ENCODE assay signal across 16 cellular contexts in genomic region chr3:158847885-158848284, GRCh38. TPM values are rescaled to one million over a fixed set of nuclear protein-coding genes. Genes with fewer than 3 reads are reported as not detected.
A peak's percentile ranks its signal among the peaks of the same experiment; 100 is the strongest.
DNase-seq lines count a peak whose midpoint lies in the region; ATAC-seq and TF ChIP-seq lines count a peak whose summit lies in the region.
"Had no signal": no experiment of that assay in that cellular context is flagged by ENCODE, and none has a peak within 500 bp of the region (broad histone marks: within the 10 kb centered on the region; RNA-seq: fewer than 3 reads in every experiment).

No MANE protein-coding gene starts in this region.

- intact Hi-C loops in thyroid gland (cut with DNase I) = loop anchor here (5.0 kb wide), 1 partner anchor 409 kb away; no protein-coding TSS in a partner anchor

- ATAC-seq in GM18867 (IDR thresholded peaks at IDR 0.05; ENCODE audit: unreplicated experiment) (peak; percentile 21), HG02981 (IDR thresholded peaks at IDR 0.05; ENCODE audit: unreplicated experiment) (no peak)
- ATAC-seq: Right ventricle myocardium inferior had no signal

- H3K27ac ChIP-seq in thyroid gland = no peak overlapping the region
- H3K27ac ChIP-seq: C4-2B, Peyer's patch had no signal

- no peaks in the 10 kb centered on the region for H3K4me1 ChIP-seq in thyroid gland
- H3K4me1 ChIP-seq: HAP-1, Peyer's patch had no signal

- TF ChIP-seq CTCF in GM20000 (IDR thresholded peaks at IDR 0.05; ENCODE audit: extremely low read depth, missing control alignments) = no peak
- no peak for TF ChIP-seq CTCF in thyroid gland (IDR thresholded peaks at IDR 0.05)

- no peaks in the 10 kb centered on the region for H3K36me3 ChIP-seq in thyroid gland
- H3K36me3 ChIP-seq: HAP-1, Peyer's patch had no signal

- no peak overlapping the region for H3K4me3 ChIP-seq in Jurkat, Clone E6-1 (ENCODE audit: low read length)
- H3K4me3 ChIP-seq in thyroid gland (replicated peaks in 1 of 3) = no peak overlapping the region
- H3K4me3 ChIP-seq: HAP-1, Peyer's patch had no signal

- H3K27me3 ChIP-seq in thyroid gland = no peaks in the 10 kb centered on the region
- H3K27me3 ChIP-seq: Peyer's patch had no signal

- 31 to 32% methylated on average over 3 of the region's 3 CpGs for WGBS in thyroid gland, 2 donors

- no peak for TF ChIP-seq POLR2A in thyroid gland (IDR thresholded peaks at IDR 0.05)

- no peaks in the 10 kb centered on the region for H3K9me3 ChIP-seq in thyroid gland
- H3K9me3 ChIP-seq: HAP-1, Peyer's patch had no signal

- peak; percentile 34 for DNase-seq in NCI-H82 (lab: John Stamatoyannopoulos, UW)
- DNase-seq in NCI-H82 treated with DMSO at 0.1 percent for 48 hours (lab: John Stamatoyannopoulos, UW; ENCODE audit: unreplicated experiment) = no peak
- DNase-seq in Jurkat, Clone E6-1 (ENCODE audit: low read depth, low spot score) = peak; percentile 11
- no peak for DNase-seq in GM20000 (ENCODE audit: low spot score)
- DNase-seq in thyroid gland = no peak
- DNase-seq in T-helper 2 cell = no peak
- DNase-seq: DMS 273 treated with DMSO at 0.1 percent for 48 hours, KG1, NCI-H510A treated with DMSO at 0.1 percent for 48 hours, Peyer's patch, T-helper 1 cell had no signal

RNA-seq across cellular contexts. Expression of gene MFSD1, which starts 46.0 kb away (rescaled TPM):
- polyA plus RNA-seq in Jurkat, Clone E6-1 (2012; ENCODE audit: insufficient read depth, insufficient read length) = 18.5 TPM
- total RNA-seq in thyroid gland = 100 to 1,000 TPM in 2 of 4 donors, 10 to 100 TPM in 2; 86.6 to 136 (median 96.2) TPM

Comparison
In these comparisons a context has a peak if more than half of its experiments do, and no peak if none do; other contexts are left out.
1. DNase-seq: peak in NCI-H82 (single experiment) and Jurkat, Clone E6-1 (single experiment); none in NCI-H82 treated with DMSO at 0.1 percent for 48 hours (single experiment), GM20000 (single experiment), thyroid gland (0 of 2) and T-helper 2 cell (0 of 5).